ENCODE assay signal across 24 cellular contexts in the genomic region with DNA sequence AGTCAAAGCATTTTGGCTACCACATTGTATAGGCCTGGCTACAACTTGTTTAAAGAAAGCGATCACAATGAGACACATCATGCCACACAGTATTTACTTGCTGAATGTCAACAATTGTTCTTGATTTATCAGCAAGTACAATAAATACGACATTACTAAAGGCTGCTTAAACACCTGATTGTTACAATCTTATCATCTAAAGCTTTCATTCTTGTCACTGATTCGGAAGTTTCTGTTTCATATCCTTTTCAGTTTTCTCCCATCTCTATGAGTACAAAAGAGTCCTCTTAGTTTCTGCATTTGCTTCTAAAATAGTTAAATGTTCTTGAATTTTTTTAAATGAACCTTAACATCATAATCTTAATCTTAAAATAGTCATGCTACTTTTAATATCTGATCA.
"Had no signal": no experiment of that assay in that cellular context is flagged by ENCODE, and none has a peak within 500 bp of the region (broad histone marks: within the 10 kb centered on the region; RNA-seq: fewer than 3 reads in every experiment).

No MANE protein-coding gene starts in this region.

- FAIRE-seq: endothelial cell of umbilical vein, islet of Langerhans had no signal

- H3K4me1 ChIP-seq: colonic mucosa, foreskin keratinocyte, heart right ventricle, lower lobe of right lung, pancreas, right lobe of liver, transverse colon, upper lobe of right lung, uterus had no signal

- H3K4me3 ChIP-seq: colonic mucosa, esophagus muscularis mucosa, gastroesophageal sphincter, heart right ventricle, lower lobe of right lung, mucosa of descending colon, pancreas, right lobe of liver, smooth muscle cell, transverse colon, upper lobe of right lung, uterus had no signal

- H3K4me2 ChIP-seq: smooth muscle cell had no signal

- H3K9me3 ChIP-seq: colonic mucosa, esophagus muscularis mucosa, gastroesophageal sphincter, lower lobe of right lung, mucosa of descending colon, neutrophil, pancreas, right lobe of liver, transverse colon, upper lobe of right lung, uterus had no signal

- H3K27me3 ChIP-seq: colonic mucosa, esophagus muscularis mucosa, foreskin keratinocyte, gastroesophageal sphincter, heart right ventricle, neutrophil, pancreas, right lobe of liver, transverse colon, upper lobe of right lung, uterus had no signal

- H3K27ac ChIP-seq: colonic mucosa, esophagus muscularis mucosa, foreskin keratinocyte, gastroesophageal sphincter, heart right ventricle, lower lobe of right lung, neutrophil, pancreas, right lobe of liver, transverse colon, upper lobe of right lung, uterus had no signal

- DNase-seq: colonic mucosa; effector CD8-positive, alpha-beta T cell; foreskin keratinocyte; glutamatergic neuron; heart right ventricle; hippocampal formation; lower lobe of right lung; mucosa of descending colon; naive B cell; pancreas; right lobe of liver; stimulated activated CD4-positive, alpha-beta T cell treated with anti-CD3 and anti-CD28 coated beads, Interleukin-4, amount 100 ng/mL, for 4 hours; stimulated activated naive CD8-positive, alpha-beta T cell treated with anti-CD3 and anti-CD28 coated beads, Interleukin-15, Interleukin-2, amounts not matched to agents 100 U/mL and 50 U/mL, for 24 hours; transverse colon; upper lobe of right lung; uterus had no signal

- H3K36me3 ChIP-seq: colonic mucosa, esophagus muscularis mucosa, gastroesophageal sphincter, heart right ventricle, lower lobe of right lung, neutrophil, pancreas, right lobe of liver, transverse colon, upper lobe of right lung had no signal

- ATAC-seq: foreskin keratinocyte; gastroesophageal sphincter; lower lobe of right lung; mucosa of descending colon; natural killer cell treated with Interleukin-12 subunit alpha and Interleukin-12 subunit beta and Interleukin-15 and Interleukin-18, amount 100 ng/mL, for 72 hours; pancreas; right lobe of liver; stimulated activated memory B cell treated with anti-CD40 and anti-IgM and Interleukin-4, amounts not matched to agents 10 μg/mL and 1 μg/mL and 100 μg/mL, for 72 hours; stimulated activated naive CD8-positive, alpha-beta T cell treated with anti-CD3 and anti-CD28 coated beads, Interleukin-15, Interleukin-2, amounts not matched to agents 100 U/mL and 50 U/mL, for 24 hours; upper lobe of right lung had no signal
